In genomic region chr4:6688879-6689505, GRCh38 we compare ENCODE assay signal across 1 cellular context.
TF ChIP-seq lines count a peak whose summit lies in the region.

No MANE protein-coding gene starts in this region.

TF ChIP-seq in HepG2, 621 proteins besides CTCF, POLR2A, EP300 and RAD21 (continued from another document and continues in another):
- TF ChIP-seq NR2C2 (CRISPR knock-in tag; IDR thresholded peaks at IDR 0.05; ENCODE audit: borderline replicate concordance) (peak; percentile 24; the same call in 1 of the 2 replicates), POGZ (CRISPR knock-in tag; IDR thresholded peaks at IDR 0.05) (0 out of 2 replicates have a peak, but pooled peaks have one; percentile 11), ZSCAN25 (CRISPR knock-in tag; IDR thresholded peaks at IDR 0.05) (peak; percentile 46; the same call in 1 of the 2 replicates), MNT (IDR thresholded peaks at IDR 0.05) (no peak), FOXO4 (CRISPR knock-in tag; conservative IDR thresholded peaks at IDR 0.05) (no peak), EZH2 (conservative IDR thresholded peaks at IDR 0.05; ENCODE audit: low read depth, low read length) (no peak), ZBTB42 (CRISPR knock-in tag; IDR thresholded peaks at IDR 0.05) (no peak), CCDC6 (CRISPR knock-in tag; IDR thresholded peaks at IDR 0.05) (peak; percentile 13; the same call in 1 of the 2 replicates), ZNF614 (CRISPR knock-in tag; IDR thresholded peaks at IDR 0.05; ENCODE audit: borderline replicate concordance) (no peak), ZNF773 (CRISPR knock-in tag; IDR thresholded peaks at IDR 0.05; ENCODE audit: borderline replicate concordance) (no peak), BHLHE40 (IDR thresholded peaks at IDR 0.05; ENCODE audit: low read length) (no peak), ZNF180 (CRISPR knock-in tag; IDR thresholded peaks at IDR 0.05; ENCODE audit: borderline replicate concordance, low read depth) (no peak), ZNF563 (CRISPR knock-in tag; IDR thresholded peaks at IDR 0.05) (no peak), SOX5 (CRISPR knock-in tag; IDR thresholded peaks at IDR 0.05; ENCODE audit: borderline replicate concordance) (no peak; the same call in 1 of the 2 replicates), ZNF274 (CRISPR knock-in tag; IDR thresholded peaks at IDR 0.05) (no peak), KAT2B (IDR thresholded peaks at IDR 0.05; ENCODE audit: borderline replicate concordance, low read depth, low read length) (no peak), SOX6 (IDR thresholded peaks at IDR 0.05) (no peak), SOX6 (CRISPR knock-in tag; IDR thresholded peaks at IDR 0.05) (peak; percentile 13; the same call in 1 of the 2 replicates), GMEB1 (CRISPR knock-in tag; IDR thresholded peaks at IDR 0.05; ENCODE audit: borderline replicate concordance) (peak; percentile 47; the same call in 1 of the 2 replicates), BATF2 (CRISPR knock-in tag; IDR thresholded peaks at IDR 0.05) (no peak), ZNF678 (CRISPR knock-in tag; IDR thresholded peaks at IDR 0.05) (no peak), ZNF280D (CRISPR knock-in tag; IDR thresholded peaks at IDR 0.05) (no peak), ZFP41 (CRISPR knock-in tag; IDR thresholded peaks at IDR 0.05; ENCODE audit: borderline replicate concordance) (no peak), TSC22D2 (CRISPR knock-in tag; IDR thresholded peaks at IDR 0.05; ENCODE audit: borderline replicate concordance) (no peak), ZNF574 (CRISPR knock-in tag; IDR thresholded peaks at IDR 0.05) (peak; percentile 2; the same call in 1 of the 2 replicates), ZNF230 (CRISPR knock-in tag; IDR thresholded peaks at IDR 0.05) (no peak), ZNF460 (CRISPR knock-in tag; IDR thresholded peaks at IDR 0.05; ENCODE audit: borderline replicate concordance) (no peak), CCAR2 (optimal IDR thresholded peaks at IDR 0.05; ENCODE audit: low read depth, low read length) (no peak), ISX (CRISPR knock-in tag; conservative IDR thresholded peaks at IDR 0.05) (no peak), ZNF746 (CRISPR knock-in tag; IDR thresholded peaks at IDR 0.05) (no peak), GATA4 (IDR thresholded peaks at IDR 0.05; ENCODE audit: borderline replicate concordance, low read depth) (peak; percentile 29; the same call in 1 of the 2 replicates), TCF7 (IDR thresholded peaks at IDR 0.05; ENCODE audit: low read depth) (no peak), ZBTB21 (CRISPR knock-in tag; IDR thresholded peaks at IDR 0.05) (0 out of 2 replicates have a peak, but pooled peaks have one; percentile 17), ARNT2 (CRISPR knock-in tag; IDR thresholded peaks at IDR 0.05; ENCODE audit: low read depth) (0 out of 2 replicates have a peak, but pooled peaks have one; percentile 8), SMARCC2 (IDR thresholded peaks at IDR 0.05) (no peak), ZBTB4 (CRISPR knock-in tag; IDR thresholded peaks at IDR 0.05; ENCODE audit: borderline replicate concordance) (0 out of 2 replicates have a peak, but pooled peaks have one; percentile 52)
